Comparison of ENCODE assay signal across 8 cellular contexts in genomic region chr7:135210818-135211178, GRCh38. TPM values are rescaled to one million over a fixed set of nuclear protein-coding genes. Genes with fewer than 3 reads are reported as not detected.
DNase-seq lines count a peak whose midpoint lies in the region; TF ChIP-seq lines count a peak whose summit lies in the region.

No MANE protein-coding gene starts in this region.

- no peak for TF ChIP-seq CTCF in hepatocyte (IDR thresholded peaks at IDR 0.05; ENCODE audit: poor library complexity)

- H3K36me3 Mint-ChIP-seq in activated T-helper 2 cell treated with anti-CD3 and anti-CD28 coated beads, Interferon-gamma antibody, Interleukin-2, Interleukin-4, amounts not matched to agents 10 μg/mL and 5 μg/mL and 100 μg/mL, durations not matched to agents 14 hours and 24 hours and 36 hours (ENCODE audit: low read depth) = peaks cover 7% of the 10 kb centered on the region

- H3K36me3 ChIP-seq in hepatocyte (replicated peaks; ENCODE audit: insufficient read depth, low read depth) (no peaks in the 10 kb centered on the region), skeletal muscle satellite cell (ENCODE audit: insufficient read depth, low read length) (peaks cover under 1% of the 10 kb centered on the region)

- H3K27me3 ChIP-seq in hepatocyte (no peaks in the 10 kb centered on the region), skeletal muscle satellite cell (ENCODE audit: control insufficient read depth, insufficient read depth, low read length) (no peaks in the 10 kb centered on the region)

- H3K9ac ChIP-seq in skeletal muscle satellite cell (ENCODE audit: low read depth, low read length) = peak overlapping the region; percentile 83

- H3K27ac Mint-ChIP-seq in activated T-helper 2 cell treated with anti-CD3 and anti-CD28 coated beads, Interferon-gamma antibody, Interleukin-2, Interleukin-4, amounts not matched to agents 10 μg/mL and 5 μg/mL and 100 μg/mL, durations not matched to agents 14 hours and 24 hours and 36 hours = peak overlapping the region; percentile 96

- H3K4me3 Mint-ChIP-seq in activated T-helper 2 cell treated with anti-CD3 and anti-CD28 coated beads, Interferon-gamma antibody, Interleukin-2, Interleukin-4, amounts not matched to agents 10 μg/mL and 5 μg/mL and 100 μg/mL, durations not matched to agents 14 hours and 24 hours and 36 hours (ENCODE audit: low read depth) = peak overlapping the region; percentile 95

- H3K9me2 ChIP-seq in hepatocyte (replicated peaks; ENCODE audit: insufficient read depth) = no peaks in the 10 kb centered on the region

- no peaks in the 10 kb centered on the region for H4K20me1 ChIP-seq in hepatocyte (ENCODE audit: insufficient read depth, poor library complexity, severe bottlenecking)

- peak overlapping the region; percentile 86 for H3K27ac ChIP-seq in hepatocyte

- intact Hi-C loops in activated T-helper 2 cell treated with anti-CD3 and anti-CD28 coated beads, Interferon-gamma antibody, Interleukin-2, Interleukin-4, amounts not matched to agents 10 μg/mL and 5 μg/mL and 100 μg/mL, durations not matched to agents 14 hours and 24 hours and 36 hours (cut with micrococcal nuclease) = loop anchor here (1.0 to 5.0 kb wide), 5 partner anchors 40 to 767 kb away; partner anchors contain the start of genes AGBL3, CNOT4, CYREN and MTPN

- H3K4me1 Mint-ChIP-seq in activated T-helper 2 cell treated with anti-CD3 and anti-CD28 coated beads, Interferon-gamma antibody, Interleukin-2, Interleukin-4, amounts not matched to agents 10 μg/mL and 5 μg/mL and 100 μg/mL, durations not matched to agents 14 hours and 24 hours and 36 hours (ENCODE audit: low read depth) = peaks cover 34% of the 10 kb centered on the region

- H3K9me3 ChIP-seq in hepatocyte (ENCODE audit: low read depth) = no peaks in the 10 kb centered on the region
- H3K9me3 ChIP-seq in skeletal muscle satellite cell (replicated peaks; ENCODE audit: low read length) = no peaks in the 10 kb centered on the region

- H3K4me1 ChIP-seq in hepatocyte (ENCODE audit: insufficient read depth) (peaks cover 11% of the 10 kb centered on the region), skeletal muscle satellite cell (ENCODE audit: control insufficient read depth, insufficient read depth, low read length) (peaks cover 7% of the 10 kb centered on the region)

- no peaks in the 10 kb centered on the region for H3K9me3 Mint-ChIP-seq in activated T-helper 2 cell treated with anti-CD3 and anti-CD28 coated beads, Interferon-gamma antibody, Interleukin-2, Interleukin-4, amounts not matched to agents 10 μg/mL and 5 μg/mL and 100 μg/mL, durations not matched to agents 14 hours and 24 hours and 36 hours

- H2AFZ ChIP-seq in hepatocyte = peak overlapping the region; percentile 91

- WGBS in hepatocyte (ENCODE audit: low lambda C conversion rate, missing lambda C conversion rate) = 4% methylated on average over 14 of the region's 14 CpGs

- DNase-seq in NCI-H146 (lab: John Stamatoyannopoulos, UW) (peak; percentile 33), NCI-H146 treated with DMSO at 0.1 percent for 48 hours (lab: John Stamatoyannopoulos, UW; ENCODE audit: unreplicated experiment) (no peak), KBM-7 (peak; percentile 43), hepatocyte (ENCODE audit: low spot score) (no peak), GM03348 (ENCODE audit: low spot score) (no peak), NCI-H510A treated with DMSO at 0.1 percent for 48 hours (lab: John Stamatoyannopoulos, UW) (no peak)
- DNase-seq in activated T-helper 2 cell treated with anti-CD3 and anti-CD28 coated beads, Interferon-gamma antibody, Interleukin-2, Interleukin-4, amounts not matched to agents 10 μg/mL and 5 μg/mL and 100 μg/mL, durations not matched to agents 14 hours and 24 hours and 36 hours (ENCODE audit: low spot score) = peak; percentile 14

- peaks cover 8% of the 10 kb centered on the region for H3K79me2 ChIP-seq in hepatocyte

- in situ Hi-C loops in KBM-7 (cut with MboI; ENCODE audit: low pct_unique_long_range_greater_than_20kb, low sequenced_read_pairs) = no loop called here

- H3K27me3 Mint-ChIP-seq in activated T-helper 2 cell treated with anti-CD3 and anti-CD28 coated beads, Interferon-gamma antibody, Interleukin-2, Interleukin-4, amounts not matched to agents 10 μg/mL and 5 μg/mL and 100 μg/mL, durations not matched to agents 14 hours and 24 hours and 36 hours (ENCODE audit: low read depth) = no peaks in the 10 kb centered on the region

- H3K4me2 ChIP-seq in hepatocyte (peak overlapping the region; percentile 84), skeletal muscle satellite cell (ENCODE audit: low read length) (peak overlapping the region; percentile 90)

- H3K4me3 ChIP-seq in hepatocyte = peak overlapping the region; percentile 81
- H3K4me3 ChIP-seq in skeletal muscle satellite cell (ENCODE audit: low read length) = peak overlapping the region; percentile 99

RNA-seq across cellular contexts. Expression of gene WDR91, which starts 0.5 kb away (rescaled TPM):
- total RNA-seq in activated T-helper 2 cell treated with anti-CD3 and anti-CD28 coated beads, Interferon-gamma antibody, Interleukin-2, Interleukin-4, amounts not matched to agents 10 μg/mL and 5 μg/mL and 100 μg/mL, durations not matched to agents 14 hours and 24 hours and 36 hours = 19.2 and 22.6 TPM in 2 replicates
- total RNA-seq in hepatocyte = 7.3 and 8.0 TPM in 2 replicates
- polyA plus RNA-seq in hepatocyte = 8.2 and 8.5 TPM in 2 replicates
- total RNA-seq in skeletal muscle satellite cell (2012; rRNA removed) = 3.0 and 5.7 TPM in 2 replicates

RNA-seq across cellular contexts. Expression of gene STRA8, which starts 22.8 kb away (rescaled TPM):
- total RNA-seq in activated T-helper 2 cell treated with anti-CD3 and anti-CD28 coated beads, Interferon-gamma antibody, Interleukin-2, Interleukin-4, amounts not matched to agents 10 μg/mL and 5 μg/mL and 100 μg/mL, durations not matched to agents 14 hours and 24 hours and 36 hours = not detected in 2 replicates
- not detected in 2 replicates for total RNA-seq in hepatocyte
- polyA plus RNA-seq in hepatocyte = not detected in 2 replicates
- not detected in 2 replicates for total RNA-seq in skeletal muscle satellite cell (2012; rRNA removed)

RNA-seq across cellular contexts. Expression of gene CYREN, which starts 40.3 kb away (rescaled TPM):
- total RNA-seq in activated T-helper 2 cell treated with anti-CD3 and anti-CD28 coated beads, Interferon-gamma antibody, Interleukin-2, Interleukin-4, amounts not matched to agents 10 μg/mL and 5 μg/mL and 100 μg/mL, durations not matched to agents 14 hours and 24 hours and 36 hours = 50.1 and 52.9 TPM in 2 replicates
- 41.6 and 43.2 TPM in 2 replicates for total RNA-seq in hepatocyte
- polyA plus RNA-seq in hepatocyte = 45.2 and 53.5 TPM in 2 replicates
- total RNA-seq in skeletal muscle satellite cell (2012; rRNA removed) = 32.8 and 35.7 TPM in 2 replicates

Comparison
In these comparisons a context has a peak if more than half of its experiments do, and no peak if none do; other contexts are left out.
1. DNase-seq: peak in NCI-H146 (single experiment), KBM-7 (single experiment) and activated T-helper 2 cell treated with anti-CD3 and anti-CD28 coated beads, Interferon-gamma antibody, Interleukin-2, Interleukin-4, amounts not matched to agents 10 μg/mL and 5 μg/mL and 100 μg/mL, durations not matched to agents 14 hours and 24 hours and 36 hours (single experiment); none in NCI-H146 treated with DMSO at 0.1 percent for 48 hours (single experiment), hepatocyte (single experiment), GM03348 (single experiment) and NCI-H510A treated with DMSO at 0.1 percent for 48 hours (single experiment).